21 cellular contexts compared by ENCODE assay signal in the genomic region with DNA sequence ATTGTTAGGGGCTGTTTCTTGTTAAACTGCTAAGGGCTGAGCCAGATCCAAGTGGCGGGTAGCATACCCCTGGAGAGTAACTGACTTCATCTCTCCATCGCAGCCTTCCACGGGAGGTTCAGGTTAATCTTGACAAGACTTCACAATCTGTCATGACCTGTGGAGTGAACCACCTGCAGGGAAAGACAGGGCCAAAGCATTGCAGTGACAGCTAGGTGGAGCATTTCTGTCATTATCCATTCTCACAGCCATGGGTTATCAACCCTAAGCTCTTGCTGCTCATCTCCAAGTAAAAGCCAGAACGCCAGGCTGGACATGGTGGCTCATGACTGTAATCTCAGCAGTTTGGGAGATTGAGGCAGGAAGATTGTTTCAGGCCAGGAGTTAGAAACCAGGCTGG.
"Had no signal": no experiment of that assay in that cellular context is flagged by ENCODE, and none has a peak within 500 bp of the region (broad histone marks: within the 10 kb centered on the region; RNA-seq: fewer than 3 reads in every experiment).

No MANE protein-coding gene starts in this region.

- H3K36me3 ChIP-seq: neutrophil, ovary, prostate gland, upper lobe of left lung had no signal

- H3K4me1 ChIP-seq: body of pancreas, foreskin keratinocyte, prostate gland, testis, upper lobe of left lung had no signal

- H3K9me3 ChIP-seq: body of pancreas, neutrophil, ovary, prostate gland, testis, upper lobe of left lung had no signal

- ATAC-seq: activated CD8-positive, alpha-beta memory T cell treated with anti-CD3 and anti-CD28 coated beads, Interleukin-2, amount 10 ng/mL, durations not matched to agents 7 days and 5 days; activated CD8-positive, alpha-beta T cell treated with anti-CD3 and anti-CD28 coated beads for 36 hours; body of pancreas; foreskin keratinocyte; left ventricle myocardium superior; natural killer cell treated with Interleukin-12 subunit alpha and Interleukin-12 subunit beta and Interleukin-15 and Interleukin-18, amount 100 ng/mL, for 72 hours had no signal

- DNase-seq: activated CD4-positive, alpha-beta T cell treated with anti-CD3 and anti-CD28 coated beads, Interleukin-2, amount 10 ng/mL, durations not matched to agents 7 days and 5 days; activated CD4-positive, CD25-positive, alpha-beta regulatory T cell treated with anti-CD3 and anti-CD28 coated beads, Interleukin-2, amount 50 U/mL, for 72 hours; activated CD8-positive, alpha-beta memory T cell treated with anti-CD3 and anti-CD28 coated beads, Interleukin-2, amount 10 ng/mL, durations not matched to agents 7 days and 5 days; activated CD8-positive, alpha-beta T cell treated with anti-CD3 and anti-CD28 coated beads for 36 hours; activated effector memory CD4-positive, alpha-beta T cell treated with anti-CD3 and anti-CD28 coated beads, Interleukin-2, amount 50 U/mL, for 16 hours; activated T-cell treated with anti-CD3 and anti-CD28 coated beads for 4 hours; anterior cingulate cortex; body of pancreas; foreskin keratinocyte; left ventricle myocardium superior; mammary epithelial cell; ovary; stimulated activated CD4-positive, alpha-beta T cell treated with anti-CD3 and anti-CD28 coated beads, Interleukin-4, amount 100 ng/mL, for 1 hour; stimulated activated naive CD4-positive, alpha-beta T cell; T-helper 2 cell; testis; upper lobe of left lung had no signal

- H3K27me3 ChIP-seq: body of pancreas, foreskin keratinocyte, neutrophil, ovary, testis, upper lobe of left lung had no signal

- H3K27ac ChIP-seq: body of pancreas, foreskin keratinocyte, neutrophil, ovary, prostate gland, testis, upper lobe of left lung had no signal

- FAIRE-seq: endometrium had no signal

- H3K4me3 ChIP-seq: body of pancreas, ovary, prostate gland, testis, upper lobe of left lung had no signal
